ENCODE assay signal across 1 cellular context in genomic region chr10:27155073-27155754, GRCh38.
TF ChIP-seq lines count a peak whose summit lies in the region.

Gene MASTL, plus strand, starts transcription at chr10:27155352. Its CDS starts 75 bp downstream, at chr10:27155427.

TF ChIP-seq in K562, 482 proteins besides CTCF, POLR2A, EP300 and RAD21 (continued from another document and continues in another):
- TF ChIP-seq ZBTB2 (IDR thresholded peaks at IDR 0.05) (peak; percentile 83), ZMIZ1 (IDR thresholded peaks at IDR 0.05; ENCODE audit: low read depth in 2 of 2, low read length in 2 of 2) (peak in 1 of 2 experiments; percentile 50; a peak in 1 of 4 replicates), ERF (CRISPR knock-in tag; IDR thresholded peaks at IDR 0.05) (no peak), ZC3H4 (CRISPR knock-in tag; IDR thresholded peaks at IDR 0.05; ENCODE audit: borderline replicate concordance) (no peak), L3MBTL2 (IDR thresholded peaks at IDR 0.05) (peak; percentile 73), SRF (CRISPR knock-in tag; IDR thresholded peaks at IDR 0.05) (no peak), TAF1 (IDR thresholded peaks at IDR 0.05; ENCODE audit: control insufficient read depth, extremely low read depth, insufficient read depth, low read length, severe bottlenecking) (peak; percentile 86), MEF2A (IDR thresholded peaks at IDR 0.05; ENCODE audit: control insufficient read depth, low read depth, low read length) (no peak), TARDBP (IDR thresholded peaks at IDR 0.05) (peak; percentile 71; the same call in 1 of the 2 replicates), RNF2 (IDR thresholded peaks at IDR 0.05) (no peak; the same call in 1 of the 2 replicates), ZNF174 (CRISPR knock-in tag; IDR thresholded peaks at IDR 0.05) (no peak), ATF7 (IDR thresholded peaks at IDR 0.05) (peak; percentile 98), SETDB1 (IDR thresholded peaks at IDR 0.05; ENCODE audit: low read length) (no peak), SREBF1 (IDR thresholded peaks at IDR 0.05; ENCODE audit: borderline replicate concordance, low read depth, low read length) (no peak), KAT7 (CRISPR knock-in tag; IDR thresholded peaks at IDR 0.05; ENCODE audit: borderline replicate concordance) (0 out of 2 replicates have a peak, but pooled peaks have one; percentile 91), HNRNPL (IDR thresholded peaks at IDR 0.05; ENCODE audit: low read depth, low read length) (no peak), YY1 (IDR thresholded peaks at IDR 0.05; ENCODE audit: borderline replicate concordance in 1 of 3, control insufficient read depth in 1 of 3, extremely low read depth in 1 of 3, insufficient read depth in 3 of 3, insufficient read length in 1 of 3, insufficient replicate concordance in 2 of 3, low read depth in 1 of 3, low read length in 2 of 3) (peak in 2 of 3 experiments; percentile 78 to 89), E2F1 (CRISPR knock-in tag; IDR thresholded peaks at IDR 0.05) (peak; percentile 91; the same call in 1 of the 2 replicates), ZNF507 (tag; conservative IDR thresholded peaks at IDR 0.05) (no peak), NBN (IDR thresholded peaks at IDR 0.05; ENCODE audit: low read depth) (peak; percentile 92), HMGXB4 (CRISPR knock-in tag; IDR thresholded peaks at IDR 0.05) (peak; percentile 27; the same call in 1 of the 2 replicates), HMBOX1 (IDR thresholded peaks at IDR 0.05) (no peak), SRSF3 (IDR thresholded peaks at IDR 0.05; ENCODE audit: insufficient read depth, low read length) (no peak), EP400 (IDR thresholded peaks at IDR 0.05) (peak; percentile 64), RBBP5 (IDR thresholded peaks at IDR 0.05; ENCODE audit: borderline replicate concordance, insufficient read depth, low read length, poor library complexity, severe bottlenecking) (peak; percentile 58), MYBL2 (IDR thresholded peaks at IDR 0.05; ENCODE audit: low read depth) (peak; percentile 78), MYBL2 (CRISPR knock-in tag; IDR thresholded peaks at IDR 0.05; ENCODE audit: borderline replicate concordance) (no peak), TBL1XR1 (IDR thresholded peaks at IDR 0.05; ENCODE audit: low read length in 2 of 2) (peak in 1 of 2 experiments; percentile 67; a peak in 1 of 4 replicates), EZH2 (IDR thresholded peaks at IDR 0.05; ENCODE audit: borderline replicate concordance, low read depth, low read length) (no peak), TFE3 (CRISPR knock-in tag; IDR thresholded peaks at IDR 0.05) (no peak), ZNF324 (CRISPR knock-in tag; IDR thresholded peaks at IDR 0.05) (no peak), CCNT2 (IDR thresholded peaks at IDR 0.05; ENCODE audit: borderline replicate concordance, extremely low read depth, insufficient read length, low read depth, low read length) (peak; percentile 81), ARID3A (IDR thresholded peaks at IDR 0.05; ENCODE audit: borderline replicate concordance, low read depth, low read length) (no peak), JUND (IDR thresholded peaks at IDR 0.05; ENCODE audit: borderline replicate concordance, low read depth, low read length) (peak; percentile 86), JUND (tag; IDR thresholded peaks at IDR 0.05; ENCODE audit: borderline replicate concordance, low read depth, low read length) (peak; percentile 81), STAT6 (CRISPR knock-in tag; IDR thresholded peaks at IDR 0.05) (no peak), NFXL1 (CRISPR knock-in tag; IDR thresholded peaks at IDR 0.05) (no peak), POLR2G (IDR thresholded peaks at IDR 0.05; ENCODE audit: low read depth, low read length) (peak; percentile 98), RAD51 (IDR thresholded peaks at IDR 0.05; ENCODE audit: borderline replicate concordance, low read depth) (no peak), MTA3 (IDR thresholded peaks at IDR 0.05; ENCODE audit: borderline replicate concordance) (peak; percentile 86), JUN (IDR thresholded peaks at IDR 0.05; ENCODE audit: borderline replicate concordance, low read depth, low read length) (peak; percentile 49; the same call in 1 of the 2 replicates), JUN (CRISPR knock-in tag; IDR thresholded peaks at IDR 0.05; ENCODE audit: borderline replicate concordance) (no peak), ZNF24 (IDR thresholded peaks at IDR 0.05) (no peak), ZNF184 (CRISPR knock-in tag; IDR thresholded peaks at IDR 0.05) (no peak), ZNF398 (CRISPR knock-in tag; IDR thresholded peaks at IDR 0.05) (no peak), CHD1 (IDR thresholded peaks at IDR 0.05; ENCODE audit: low read length) (peak; percentile 52), HNRNPK (IDR thresholded peaks at IDR 0.05; ENCODE audit: low read depth, low read length, poor library complexity, severe bottlenecking) (no peak), HNRNPLL (IDR thresholded peaks at IDR 0.05; ENCODE audit: low read depth, low read length, poor library complexity, severe bottlenecking) (peak; percentile 90), PHF21A (IDR thresholded peaks at IDR 0.05; ENCODE audit: borderline replicate concordance, low read depth) (no peak), MAFK (IDR thresholded peaks at IDR 0.05; ENCODE audit: low read length) (no peak), ATF1 (CRISPR knock-in tag; IDR thresholded peaks at IDR 0.05) (peak; percentile 76), ATF1 (tag; IDR thresholded peaks at IDR 0.05) (peak; percentile 99)
